Comparison of ENCODE assay signal across 17 cellular contexts in genomic region chr18:13260927-13261471, GRCh38. TPM values are rescaled to one million over a fixed set of nuclear protein-coding genes. Genes with fewer than 3 reads are reported as not detected.
DNase-seq lines count a peak whose midpoint lies in the region; ATAC-seq, FAIRE-seq and TF ChIP-seq lines count a peak whose summit lies in the region.
"Had no signal": no experiment of that assay in that cellular context is flagged by ENCODE, and none has a peak within 500 bp of the region (broad histone marks: within the 10 kb centered on the region; RNA-seq: fewer than 3 reads in every experiment).

No MANE protein-coding gene starts in this region.

- H3K23ac ChIP-seq in mesendoderm (ENCODE audit: low read length) = no peak overlapping the region

- FAIRE-seq in GM12892 (lab: Jason Lieb, UNC) = no peak

- peaks cover 4% of the 10 kb centered on the region for H3K27me3 Mint-ChIP-seq in activated T-cell treated with anti-CD3 and anti-CD28 coated beads, Interleukin-2, amount 50 U/mL, for 72 hours (ENCODE audit: low read depth)
- peaks cover 1% of the 10 kb centered on the region for H3K27me3 Mint-ChIP-seq in dendritic cell treated with granulocyte-macrophage colony-stimulating factor and Interleukin-4, amounts not matched to agents 40 ng/mL and 50 ng/mL, for 4 days
- peaks cover 8% of the 10 kb centered on the region for H3K27me3 Mint-ChIP-seq in osteocyte (ENCODE audit: unreplicated experiment)
- peaks cover 13% of the 10 kb centered on the region for H3K27me3 Mint-ChIP-seq in activated naive CD4-positive, alpha-beta T cell treated with anti-CD3 and anti-CD28 coated beads, Interleukin-2, amount 10 ng/mL, durations not matched to agents 7 days and 5 days

- no peak overlapping the region for H4K5ac ChIP-seq in mesendoderm (ENCODE audit: low read length)

- intact Hi-C loops in dendritic cell treated with granulocyte-macrophage colony-stimulating factor and Interleukin-4, amounts not matched to agents 40 ng/mL and 50 ng/mL, for 4 days (cut with micrococcal nuclease) = loop anchor here (5.0 kb wide), 1 partner anchor 39 kb away; no protein-coding TSS in a partner anchor
- intact Hi-C loops in thyroid gland (cut with DNase I) = no loop called here

- ATAC-seq in activated T-cell treated with anti-CD3 and anti-CD28 coated beads, Interleukin-2, amount 50 U/mL, for 72 hours (replicated peaks in 1 of 2) = no peak

- no peak for DNase-seq in activated T-cell treated with anti-CD3 and anti-CD28 coated beads, Interleukin-2, amount 50 U/mL, for 72 hours
- no peak for DNase-seq in activated T-cell treated with anti-CD3 and anti-CD28 coated beads, Interleukin-2, amount 50 U/mL, for 48 hours
- DNase-seq in osteocyte (ENCODE audit: extremely low spot score, unreplicated experiment) (peak; percentile 63), thyroid gland (peak; percentile 33 to 54), GM12892 (ENCODE audit: insufficient read length) (no peak), mesendoderm (no peak)
- DNase-seq in activated naive CD4-positive, alpha-beta T cell treated with anti-CD3 and anti-CD28 coated beads, Interleukin-2, amount 10 ng/mL, durations not matched to agents 7 days and 5 days = no peak
- DNase-seq: activated CD4-positive, alpha-beta T cell treated with anti-CD3 and anti-CD28 coated beads, Interleukin-2, amount 50 U/mL, for 48 hours; activated gamma-delta T cell; foreskin melanocyte; immature natural killer cell; midbrain; NCI-H187; SJCRH30 had no signal

- H3K18ac ChIP-seq in mesendoderm (ENCODE audit: low read length) = no peak overlapping the region

- H3K36me3 ChIP-seq in thyroid gland (no peaks in the 10 kb centered on the region), mesendoderm (ENCODE audit: control insufficient read depth, insufficient read depth, low read length) (no peaks in the 10 kb centered on the region)
- H3K36me3 ChIP-seq: SJCRH30 had no signal

- no peak overlapping the region for H4K8ac ChIP-seq in mesendoderm (ENCODE audit: low read depth, low read length)

- no peaks in the 10 kb centered on the region for H3K9me3 Mint-ChIP-seq in activated T-cell treated with anti-CD3 and anti-CD28 coated beads, Interleukin-2, amount 50 U/mL, for 72 hours
- no peaks in the 10 kb centered on the region for H3K9me3 Mint-ChIP-seq in dendritic cell treated with granulocyte-macrophage colony-stimulating factor and Interleukin-4, amounts not matched to agents 40 ng/mL and 50 ng/mL, for 4 days
- H3K9me3 Mint-ChIP-seq in osteocyte (ENCODE audit: unreplicated experiment) = no peaks in the 10 kb centered on the region
- H3K9me3 Mint-ChIP-seq in activated naive CD4-positive, alpha-beta T cell treated with anti-CD3 and anti-CD28 coated beads, Interleukin-2, amount 10 ng/mL, durations not matched to agents 7 days and 5 days = no peaks in the 10 kb centered on the region
- H3K9me3 Mint-ChIP-seq: immature natural killer cell had no signal

- peak overlapping the region; percentile 50 to 78 for H3K4me3 Mint-ChIP-seq in activated T-cell treated with anti-CD3 and anti-CD28 coated beads, Interleukin-2, amount 50 U/mL, for 72 hours
- no peak overlapping the region for H3K4me3 Mint-ChIP-seq in dendritic cell treated with granulocyte-macrophage colony-stimulating factor and Interleukin-4, amounts not matched to agents 40 ng/mL and 50 ng/mL, for 4 days
- H3K4me3 Mint-ChIP-seq in osteocyte (ENCODE audit: unreplicated experiment) = no peak overlapping the region
- no peak overlapping the region for H3K4me3 Mint-ChIP-seq in activated naive CD4-positive, alpha-beta T cell treated with anti-CD3 and anti-CD28 coated beads, Interleukin-2, amount 10 ng/mL, durations not matched to agents 7 days and 5 days
- H3K4me3 Mint-ChIP-seq: immature natural killer cell had no signal

- H3K4me1 Mint-ChIP-seq in activated T-cell treated with anti-CD3 and anti-CD28 coated beads, Interleukin-2, amount 50 U/mL, for 72 hours (ENCODE audit: low read depth) = peaks cover 46% of the 10 kb centered on the region
- peaks cover 70% of the 10 kb centered on the region for H3K4me1 Mint-ChIP-seq in dendritic cell treated with granulocyte-macrophage colony-stimulating factor and Interleukin-4, amounts not matched to agents 40 ng/mL and 50 ng/mL, for 4 days (ENCODE audit: low read depth)
- H3K4me1 Mint-ChIP-seq in osteocyte (ENCODE audit: unreplicated experiment) = peaks cover 29% of the 10 kb centered on the region
- peaks cover 34% of the 10 kb centered on the region for H3K4me1 Mint-ChIP-seq in activated naive CD4-positive, alpha-beta T cell treated with anti-CD3 and anti-CD28 coated beads, Interleukin-2, amount 10 ng/mL, durations not matched to agents 7 days and 5 days

- no peak overlapping the region for H2BK5ac ChIP-seq in mesendoderm (ENCODE audit: low read length)

- CTCF ChIA-PET in activated naive CD4-positive, alpha-beta T cell treated with anti-CD3 and anti-CD28 coated beads, Interleukin-2, amount 10 ng/mL, durations not matched to agents 7 days and 5 days (lab: Charles Lee) = interaction anchor here (0.6 to 1.2 kb wide), 3 partner anchors 36 to 160 kb away, joined by 3 read pairs; no protein-coding TSS in a partner anchor

- no peak overlapping the region for H2AK5ac ChIP-seq in mesendoderm (ENCODE audit: low read length)

- H3K79me1 ChIP-seq in mesendoderm (ENCODE audit: low read length) = no peaks in the 10 kb centered on the region

- 53 to 58% methylated on average over 7 of the region's 7 CpGs for WGBS in thyroid gland, 2 donors
- no CpG with 5 or more reads among the region's 7 CpGs for WGBS in mesendoderm (ENCODE audit: extremely low coverage, insufficient coverage, low lambda C conversion rate)

- H3K27me3 ChIP-seq in thyroid gland (no peaks in the 10 kb centered on the region), mesendoderm (ENCODE audit: insufficient read depth, low read length, poor library complexity) (no peaks in the 10 kb centered on the region)
- H3K27me3 ChIP-seq: SJCRH30 had no signal

- no peak overlapping the region for H3K56ac ChIP-seq in mesendoderm (ENCODE audit: low read length)

- no peak overlapping the region for H3K9ac ChIP-seq in mesendoderm (ENCODE audit: low read length)
- H3K9ac ChIP-seq: parathyroid adenoma had no signal

- TF ChIP-seq POLR2A in thyroid gland (IDR thresholded peaks at IDR 0.05) (no peak), GM12892 (IDR thresholded peaks at IDR 0.05; ENCODE audit: low read depth, low read length) (no peak)

- no peaks in the 10 kb centered on the region for H3K9me3 ChIP-seq in thyroid gland
- H3K9me3 ChIP-seq: SJCRH30 had no signal

- H3K4me3 ChIP-seq in thyroid gland (replicated peaks in 1 of 3) (no peak overlapping the region), mesendoderm (ENCODE audit: low read length) (no peak overlapping the region)
- H3K4me3 ChIP-seq: SJCRH30 had no signal

- no peak overlapping the region for H3K4ac ChIP-seq in mesendoderm (ENCODE audit: low read depth, low read length)

- H3K4me1 ChIP-seq in thyroid gland (peaks cover 34 to 61% of the 10 kb centered on the region in 2 donors), mesendoderm (ENCODE audit: control insufficient read depth, low read depth, low read length) (no peaks in the 10 kb centered on the region)
- H3K4me1 ChIP-seq: parathyroid adenoma, SJCRH30 had no signal

- peaks cover 0 to 5% of the 10 kb centered on the region in 2 donors for H3K36me3 Mint-ChIP-seq in activated T-cell treated with anti-CD3 and anti-CD28 coated beads, Interleukin-2, amount 50 U/mL, for 72 hours (ENCODE audit: insufficient read depth in 2 of 2)
- peaks cover 17% of the 10 kb centered on the region for H3K36me3 Mint-ChIP-seq in dendritic cell treated with granulocyte-macrophage colony-stimulating factor and Interleukin-4, amounts not matched to agents 40 ng/mL and 50 ng/mL, for 4 days (ENCODE audit: low read depth)
- H3K36me3 Mint-ChIP-seq in osteocyte (ENCODE audit: unreplicated experiment) = no peaks in the 10 kb centered on the region
- H3K36me3 Mint-ChIP-seq in activated naive CD4-positive, alpha-beta T cell treated with anti-CD3 and anti-CD28 coated beads, Interleukin-2, amount 10 ng/mL, durations not matched to agents 7 days and 5 days = no peaks in the 10 kb centered on the region
- H3K36me3 Mint-ChIP-seq: immature natural killer cell had no signal

- no peak overlapping the region for H3K4me2 ChIP-seq in mesendoderm (ENCODE audit: low read length)

- H3K27ac Mint-ChIP-seq in activated T-cell treated with anti-CD3 and anti-CD28 coated beads, Interleukin-2, amount 50 U/mL, for 72 hours = no peak overlapping the region
- H3K27ac Mint-ChIP-seq in dendritic cell treated with granulocyte-macrophage colony-stimulating factor and Interleukin-4, amounts not matched to agents 40 ng/mL and 50 ng/mL, for 4 days = peak overlapping the region; percentile 71
- peak overlapping the region; percentile 78 for H3K27ac Mint-ChIP-seq in osteocyte (ENCODE audit: unreplicated experiment)
- H3K27ac Mint-ChIP-seq in activated naive CD4-positive, alpha-beta T cell treated with anti-CD3 and anti-CD28 coated beads, Interleukin-2, amount 10 ng/mL, durations not matched to agents 7 days and 5 days = no peak overlapping the region
- H3K27ac Mint-ChIP-seq: immature natural killer cell had no signal

- H2BK120ac ChIP-seq in mesendoderm (ENCODE audit: low read depth, low read length) = no peak overlapping the region

- no peak for TF ChIP-seq CTCF in osteocyte (IDR thresholded peaks at IDR 0.05)
- no peak for TF ChIP-seq CTCF in thyroid gland (IDR thresholded peaks at IDR 0.05)

- no peak overlapping the region for H2BK15ac ChIP-seq in mesendoderm (replicated peaks; ENCODE audit: low read depth)

- H3K27ac ChIP-seq in thyroid gland (peak overlapping the region; percentile 42 to 89 (median 89)), mesendoderm (ENCODE audit: low read depth, low read length) (no peak overlapping the region)
- H3K27ac ChIP-seq: parathyroid adenoma, SJCRH30 had no signal

- H3K79me2 ChIP-seq in mesendoderm (ENCODE audit: control insufficient read depth, insufficient read depth, low read length) = no peaks in the 10 kb centered on the region

RNA-seq across cellular contexts. Expression of gene LDLRAD4, which starts 42.4 kb away (rescaled TPM):
- 10 to 100 TPM; 46.0 to 47.2 TPM for total RNA-seq in activated T-cell treated with anti-CD3 and anti-CD28 coated beads, Interleukin-2, amount 50 U/mL, for 72 hours
- total RNA-seq in osteocyte (18.7 and 20.4 TPM in 2 replicates), thyroid gland (10 to 100 TPM; 23.7 to 35.7 (median 29.7) TPM)
- 23.1 TPM for polyA plus RNA-seq in GM12892 (2012; ENCODE audit: missing spikeins)
- polyA plus RNA-seq in mesendoderm (2013, experiment 1 of 2) = 1.5 TPM
- 1.7 TPM for polyA plus RNA-seq in mesendoderm (2013, experiment 2 of 2)
- total RNA-seq: NCI-H460 had no signal

Comparison
In these comparisons a context has a peak if more than half of its experiments do, and no peak if none do; other contexts are left out.
1. DNase-seq: peak in osteocyte (single experiment) and thyroid gland (2 of 2); none in activated T-cell treated with anti-CD3 and anti-CD28 coated beads, Interleukin-2, amount 50 U/mL, for 72 hours (0 of 2), activated T-cell treated with anti-CD3 and anti-CD28 coated beads, Interleukin-2, amount 50 U/mL, for 48 hours (0 of 2), activated naive CD4-positive, alpha-beta T cell treated with anti-CD3 and anti-CD28 coated beads, Interleukin-2, amount 10 ng/mL, durations not matched to agents 7 days and 5 days (single experiment), GM12892 (single experiment) and mesendoderm (single experiment).
2. H3K27ac Mint-ChIP-seq: peak in dendritic cell treated with granulocyte-macrophage colony-stimulating factor and Interleukin-4, amounts not matched to agents 40 ng/mL and 50 ng/mL, for 4 days (single experiment) and osteocyte (single experiment); none in activated T-cell treated with anti-CD3 and anti-CD28 coated beads, Interleukin-2, amount 50 U/mL, for 72 hours (single experiment) and activated naive CD4-positive, alpha-beta T cell treated with anti-CD3 and anti-CD28 coated beads, Interleukin-2, amount 10 ng/mL, durations not matched to agents 7 days and 5 days (single experiment).
3. H3K4me3 Mint-ChIP-seq: peak in activated T-cell treated with anti-CD3 and anti-CD28 coated beads, Interleukin-2, amount 50 U/mL, for 72 hours (2 of 2); none in dendritic cell treated with granulocyte-macrophage colony-stimulating factor and Interleukin-4, amounts not matched to agents 40 ng/mL and 50 ng/mL, for 4 days (single experiment), osteocyte (single experiment) and activated naive CD4-positive, alpha-beta T cell treated with anti-CD3 and anti-CD28 coated beads, Interleukin-2, amount 10 ng/mL, durations not matched to agents 7 days and 5 days (single experiment).